1 cellular context compared by ENCODE assay signal in genomic region chr7:116659248-116659647, GRCh38. TPM values are rescaled to one million over a fixed set of nuclear protein-coding genes. Genes with fewer than 3 reads are reported as not detected.
"Had no signal": no experiment of that assay in that cellular context is flagged by ENCODE, and none has a peak within 500 bp of the region (broad histone marks: within the 10 kb centered on the region; RNA-seq: fewer than 3 reads in every experiment).

No MANE protein-coding gene starts in this region.

RNA-seq across cellular contexts. Expression of gene MET, which starts 12.7 kb away (rescaled TPM):
- total RNA-seq: activated naive CD8-positive, alpha-beta T cell treated with anti-CD3 and anti-CD28 coated beads, Interleukin-2, amount 10 ng/mL, durations not matched to agents 7 days and 5 days had no signal
